In genomic region chr6:36720251-36721141, GRCh38 we compare ENCODE assay signal across 27 cellular contexts. TPM values are rescaled to one million over a fixed set of nuclear protein-coding genes. Genes with fewer than 3 reads are reported as not detected.
DNase-seq lines count a peak whose midpoint lies in the region; ATAC-seq and TF ChIP-seq lines count a peak whose summit lies in the region.
"Had no signal": no experiment of that assay in that cellular context is flagged by ENCODE, and none has a peak within 500 bp of the region (broad histone marks: within the 10 kb centered on the region; RNA-seq: fewer than 3 reads in every experiment).

No MANE protein-coding gene starts in this region.

- no peaks in the 10 kb centered on the region for H3K9me3 Mint-ChIP-seq in activated T-cell treated with anti-CD3 and anti-CD28 coated beads, Interleukin-2, amount 50 U/mL, for 24 hours
- no peaks in the 10 kb centered on the region for H3K9me3 Mint-ChIP-seq in IgD-negative memory B cell
- no peaks in the 10 kb centered on the region for H3K9me3 Mint-ChIP-seq in stimulated activated naive B cell treated with anti-CD40 and anti-IgM and Interleukin-4, amounts not matched to agents 10 μg/mL and 1 μg/mL and 100 μg/mL, for 72 hours
- H3K9me3 Mint-ChIP-seq: GM23338; naive thymus-derived CD4-positive, alpha-beta T cell had no signal

- peak overlapping the region; percentile 14 for H3K27ac Mint-ChIP-seq in activated T-cell treated with anti-CD3 and anti-CD28 coated beads, Interleukin-2, amount 50 U/mL, for 24 hours
- H3K27ac Mint-ChIP-seq in IgD-negative memory B cell = peak overlapping the region in 2 of 3 donors; percentile 11 to 70
- no peak overlapping the region for H3K27ac Mint-ChIP-seq in stimulated activated naive B cell treated with anti-CD40 and anti-IgM and Interleukin-4, amounts not matched to agents 10 μg/mL and 1 μg/mL and 100 μg/mL, for 72 hours
- H3K27ac Mint-ChIP-seq: GM23338, progenitor cell of endocrine pancreas had no signal

- peak; percentile 47 for ATAC-seq in stimulated activated naive B cell treated with anti-CD40 and anti-IgM and Interleukin-4, amounts not matched to agents 10 μg/mL and 1 μg/mL and 100 μg/mL, for 72 hours (replicated peaks)
- ATAC-seq: activated CD4-positive, CD25-positive, alpha-beta regulatory T cell treated with anti-CD3 and anti-CD28 coated beads, Interleukin-2, amount 50 U/mL, for 24 hours; GM23338; naive thymus-derived CD4-positive, alpha-beta T cell had no signal

- WGBS in adrenal gland, 4 donors = 78 to 100% (median 88%) methylated on average over 2 to 11 of the region's 11 CpGs

- no peak overlapping the region for H3K4me3 Mint-ChIP-seq in activated T-cell treated with anti-CD3 and anti-CD28 coated beads, Interleukin-2, amount 50 U/mL, for 24 hours
- H3K4me3 Mint-ChIP-seq in IgD-negative memory B cell = peak overlapping the region in 1 of 4 donors; percentile 2
- H3K4me3 Mint-ChIP-seq in stimulated activated naive B cell treated with anti-CD40 and anti-IgM and Interleukin-4, amounts not matched to agents 10 μg/mL and 1 μg/mL and 100 μg/mL, for 72 hours = no peak overlapping the region
- H3K4me3 Mint-ChIP-seq: CD4-positive, CD25-positive, alpha-beta regulatory T cell; GM23338; naive thymus-derived CD4-positive, alpha-beta T cell had no signal

- DNase-seq in activated T-cell treated with anti-CD3 and anti-CD28 coated beads, Interleukin-2, amount 50 U/mL, for 24 hours = no peak
- DNase-seq in activated T-cell treated with anti-CD3 and anti-CD28 coated beads, Interleukin-2, amount 50 U/mL, for 48 hours = no peak
- DNase-seq in germinal center (ENCODE audit: low spot score) (peak; percentile 49), adrenal gland (no peak), kidney tubule cell (ENCODE audit: low spot score) (no peak), foreskin melanocyte (no peak)
- DNase-seq in stimulated activated naive B cell treated with anti-CD40 and anti-IgM and Interleukin-4, amounts not matched to agents 10 μg/mL and 1 μg/mL and 100 μg/mL, for 72 hours = no peak
- DNase-seq: amygdala; CD4-positive, CD25-positive, alpha-beta regulatory T cell; DND-41; hypothalamus; islet precursor cell; naive thymus-derived CD4-positive, alpha-beta T cell; NCI-H1417; stimulated activated CD4-positive, alpha-beta T cell treated with anti-CD3 and anti-CD28 coated beads, Interleukin-4, amount 100 ng/mL, for 24 hours; T-helper 9 cell had no signal

- no peak for TF ChIP-seq POLR2A in adrenal gland (IDR thresholded peaks at IDR 0.05)

- peaks cover 3% of the 10 kb centered on the region for H3K4me1 Mint-ChIP-seq in activated T-cell treated with anti-CD3 and anti-CD28 coated beads, Interleukin-2, amount 50 U/mL, for 24 hours (ENCODE audit: low read depth)
- H3K4me1 Mint-ChIP-seq in IgD-negative memory B cell = peaks cover 14 to 24% (median 16%) of the 10 kb centered on the region in 3 donors
- H3K4me1 Mint-ChIP-seq in stimulated activated naive B cell treated with anti-CD40 and anti-IgM and Interleukin-4, amounts not matched to agents 10 μg/mL and 1 μg/mL and 100 μg/mL, for 72 hours = peaks cover 28 to 35% of the 10 kb centered on the region in 2 donors

- no peaks in the 10 kb centered on the region for H3K9me3 ChIP-seq in adrenal gland (replicated peaks in 1 of 3)

- H3K4me1 ChIP-seq in adrenal gland (replicated peaks in 1 of 2) = no peaks in the 10 kb centered on the region

- H3K27me3 Mint-ChIP-seq in activated T-cell treated with anti-CD3 and anti-CD28 coated beads, Interleukin-2, amount 50 U/mL, for 24 hours = no peaks in the 10 kb centered on the region
- no peaks in the 10 kb centered on the region for H3K27me3 Mint-ChIP-seq in IgD-negative memory B cell
- H3K27me3 Mint-ChIP-seq in stimulated activated naive B cell treated with anti-CD40 and anti-IgM and Interleukin-4, amounts not matched to agents 10 μg/mL and 1 μg/mL and 100 μg/mL, for 72 hours = no peaks in the 10 kb centered on the region
- H3K27me3 Mint-ChIP-seq: CD4-positive, CD25-positive, alpha-beta regulatory T cell had no signal

- no peak overlapping the region for H3K27ac ChIP-seq in adrenal gland
- H3K27ac ChIP-seq: skin epidermis had no signal

- intact Hi-C loops in adrenal gland (cut with DNase I) = loop anchor here (5.0 to 10.0 kb wide), 3 partner anchors 98 to 306 kb away; no protein-coding TSS in a partner anchor

- no peaks in the 10 kb centered on the region for H3K36me3 Mint-ChIP-seq in activated T-cell treated with anti-CD3 and anti-CD28 coated beads, Interleukin-2, amount 50 U/mL, for 24 hours (ENCODE audit: low read depth)
- no peaks in the 10 kb centered on the region for H3K36me3 Mint-ChIP-seq in IgD-negative memory B cell
- H3K36me3 Mint-ChIP-seq in stimulated activated naive B cell treated with anti-CD40 and anti-IgM and Interleukin-4, amounts not matched to agents 10 μg/mL and 1 μg/mL and 100 μg/mL, for 72 hours = no peaks in the 10 kb centered on the region
- H3K36me3 Mint-ChIP-seq: CD4-positive, CD25-positive, alpha-beta regulatory T cell; naive thymus-derived CD4-positive, alpha-beta T cell had no signal

- no peaks in the 10 kb centered on the region for H3K36me3 ChIP-seq in adrenal gland (replicated peaks in 1 of 2)

- H3K27me3 ChIP-seq in adrenal gland = no peaks in the 10 kb centered on the region

- TF ChIP-seq CTCF in adrenal gland (IDR thresholded peaks at IDR 0.05) = no peak

- H3K4me3 ChIP-seq in adrenal gland = no peak overlapping the region
- H3K4me3 ChIP-seq: GM23338, skin epidermis had no signal

RNA-seq across cellular contexts. Expression of gene RAB44, which starts 22.9 kb away (rescaled TPM):
- polyA plus RNA-seq in IgD-negative memory B cell = not detected
- not detected for total RNA-seq in adrenal gland
- polyA plus RNA-seq in adrenal gland = under 1 TPM in 2 of 3 donors, not detected in 1; 0.03 to 0.16 TPM
- total RNA-seq: A673; activated CD8-positive, alpha-beta memory T cell treated with anti-CD3 and anti-CD28 coated beads for 36 hours; fibroblast of villous mesenchyme; GM23338; LHCN-M2; lung microvascular endothelial cell; progenitor cell of endocrine pancreas; RPMI7951 had no signal
- polyA plus RNA-seq: CD4-positive, CD25-positive, alpha-beta regulatory T cell; GM23338; naive thymus-derived CD4-positive, alpha-beta T cell had no signal

RNA-seq across cellular contexts. Expression of gene CDKN1A, which starts 42.0 kb away (rescaled TPM):
- polyA plus RNA-seq in IgD-negative memory B cell (81.1 TPM), adrenal gland (10 to 100 TPM; 18.8 to 45.1 (median 25.2) TPM)
- total RNA-seq in adrenal gland = 100 to 1,000 TPM in 2 of 8 donors, 10 to 100 TPM in 6; 44.7 to 154 (median 79.9) TPM
